Comparison of ENCODE assay signal across 2 cellular contexts in genomic region chr1:10754571-10755329, GRCh38.
TF ChIP-seq lines count a peak whose summit lies in the region.

No MANE protein-coding gene starts in this region.

TF ChIP-seq in H1, 55 proteins besides CTCF, POLR2A, EP300 and RAD21:
- TF ChIP-seq CBX5 (IDR thresholded peaks at IDR 0.05; ENCODE audit: low read depth, low read length) = no peak

TF ChIP-seq in HepG2, 621 proteins besides CTCF, POLR2A, EP300 and RAD21:
- TF ChIP-seq ZNF713 (CRISPR knock-in tag; IDR thresholded peaks at IDR 0.05) = no peak
- no peak for TF ChIP-seq ZNF318 (CRISPR knock-in tag; IDR thresholded peaks at IDR 0.05)
- TF ChIP-seq FOXM1 (CRISPR knock-in tag; IDR thresholded peaks at IDR 0.05) = no peak
- TF ChIP-seq ZNF530 (CRISPR knock-in tag; IDR thresholded peaks at IDR 0.05; ENCODE audit: low read depth) = no peak
- TF ChIP-seq MAF1 (CRISPR knock-in tag; IDR thresholded peaks at IDR 0.05; ENCODE audit: borderline replicate concordance) = no peak
- no peak for TF ChIP-seq ZNF609 (CRISPR knock-in tag; IDR thresholded peaks at IDR 0.05; ENCODE audit: borderline replicate concordance)
- no peak for TF ChIP-seq ZBTB38 (CRISPR knock-in tag; IDR thresholded peaks at IDR 0.05)
- no peak for TF ChIP-seq NCOA2 (CRISPR knock-in tag; IDR thresholded peaks at IDR 0.05)
- TF ChIP-seq ZKSCAN1 (IDR thresholded peaks at IDR 0.05; ENCODE audit: low read length) = no peak
- TF ChIP-seq ZSCAN30 (CRISPR knock-in tag; IDR thresholded peaks at IDR 0.05) = no peak
- TF ChIP-seq ARNT (IDR thresholded peaks at IDR 0.05) = no peak
